Comparison of ENCODE assay signal across 21 cellular contexts in genomic region chr5:133362438-133362837, GRCh38.
"Had no signal": no experiment of that assay in that cellular context is flagged by ENCODE, and none has a peak within 500 bp of the region (broad histone marks: within the 10 kb centered on the region; RNA-seq: fewer than 3 reads in every experiment).

No MANE protein-coding gene starts in this region.

- H3K36me3 Mint-ChIP-seq: memory B cell; natural killer cell treated with Interleukin-12 subunit alpha and Interleukin-12 subunit beta and Interleukin-15 and Interleukin-18, amount 100 ng/mL, for 72 hours had no signal

- FAIRE-seq: islet of Langerhans, small intestine had no signal

- H3K27ac Mint-ChIP-seq: memory B cell; natural killer cell treated with Interleukin-12 subunit alpha and Interleukin-12 subunit beta and Interleukin-15 and Interleukin-18, amount 100 ng/mL, for 72 hours had no signal

- H3K27ac ChIP-seq: dorsolateral prefrontal cortex, epithelial cell of prostate, esophagus muscularis mucosa, gastrocnemius medialis, heart right ventricle, left lung, lower lobe of right lung, stomach, thoracic aorta, transverse colon had no signal

- ATAC-seq: gastrocnemius medialis; left lung; lower lobe of right lung; natural killer cell treated with Interleukin-12 subunit alpha and Interleukin-12 subunit beta and Interleukin-15 and Interleukin-18, amount 100 ng/mL, for 72 hours had no signal

- DNase-seq: cortex of kidney; dorsolateral prefrontal cortex; effector memory CD4-positive, alpha-beta T cell; gastrocnemius medialis; heart right ventricle; hypothalamus; left lung; lower lobe of right lung; midbrain; stimulated activated CD4-positive, alpha-beta T cell treated with anti-CD3 and anti-CD28 coated beads, Interleukin-12 subunit alpha, Interleukin-12 subunit beta, amount 100 ng/mL, for 4 hours; stimulated activated naive CD4-positive, alpha-beta T cell; stomach; substantia nigra; transverse colon had no signal

- H3K27me3 ChIP-seq: dorsolateral prefrontal cortex, gastrocnemius medialis, stomach, transverse colon had no signal

- H3K9me3 Mint-ChIP-seq: memory B cell; natural killer cell treated with Interleukin-12 subunit alpha and Interleukin-12 subunit beta and Interleukin-15 and Interleukin-18, amount 100 ng/mL, for 72 hours had no signal

- H3K4me3 Mint-ChIP-seq: memory B cell; natural killer cell treated with Interleukin-12 subunit alpha and Interleukin-12 subunit beta and Interleukin-15 and Interleukin-18, amount 100 ng/mL, for 72 hours had no signal

- H3K4me1 ChIP-seq: esophagus muscularis mucosa, heart right ventricle, left lung, lower lobe of right lung, transverse colon had no signal

- H3K9me3 ChIP-seq: esophagus muscularis mucosa, gastrocnemius medialis, heart right ventricle, left lung, lower lobe of right lung, stomach, thoracic aorta, transverse colon had no signal

- H3K36me3 ChIP-seq: esophagus muscularis mucosa, gastrocnemius medialis, heart right ventricle, left lung, lower lobe of right lung, stomach, thoracic aorta, transverse colon had no signal

- H3K4me3 ChIP-seq: dorsolateral prefrontal cortex, esophagus muscularis mucosa, gastrocnemius medialis, heart right ventricle, left lung, lower lobe of right lung, stomach, thoracic aorta, transverse colon had no signal
